8 cellular contexts compared by ENCODE assay signal in genomic region chr2:205947621-205948495, GRCh38.
DNase-seq lines count a peak whose midpoint lies in the region; ATAC-seq and TF ChIP-seq lines count a peak whose summit lies in the region.

No MANE protein-coding gene starts in this region.

- POLR2A ChIA-PET in GM10248 (lab: Yijun Ruan, JAX): no interaction called here

- TF ChIP-seq POLR2A in gastrocnemius medialis (IDR thresholded peaks at IDR 0.05): no peak

- H4K20me1 ChIP-seq in MM.1S (ENCODE audit: insufficient read depth, low read length): no peaks in the 10 kb centered on the region

- H3K9ac ChIP-seq in MM.1S (ENCODE audit: low read length) (no peak overlapping the region), adipocyte (ENCODE audit: low read length) (peak overlapping the region; percentile 45)

- intact Hi-C loops in left ventricle myocardium superior (cut with micrococcal nuclease): loop anchor here (10.0 kb wide), 1 partner anchor 183 kb away; no protein-coding TSS in a partner anchor
- intact Hi-C loops in gastrocnemius medialis (cut with DNase I; ENCODE audit: low total_unique reads): loop anchor here (5.0 to 10.0 kb wide), 2 partner anchors 181 to 1623 kb away; no protein-coding TSS in a partner anchor

- in situ Hi-C loops in gastrocnemius medialis (cut with MboI; ENCODE audit: low sequenced_read_pairs in 4 of 4): loop anchor here in 1 of 4 donors (25.0 kb wide), 1 partner anchor 1636 kb away; no protein-coding TSS in a partner anchor

- no peak overlapping the region for H3K27ac ChIP-seq in MM.1S (ENCODE audit: low read length)
- peak overlapping the region in 1 of 4 donors; percentile 28 for H3K27ac ChIP-seq in gastrocnemius medialis

- H3K27me3 ChIP-seq in MM.1S (replicated peaks; ENCODE audit: insufficient read depth, low read length): no peaks in the 10 kb centered on the region
- peaks cover 12% of the 10 kb centered on the region for H3K27me3 ChIP-seq in adipocyte (replicated peaks; ENCODE audit: control insufficient read depth, insufficient read depth, low read length)
- no peaks in the 10 kb centered on the region for H3K27me3 ChIP-seq in gastrocnemius medialis

- H3K4me1 ChIP-seq in MM.1S (ENCODE audit: low read length) (no peaks in the 10 kb centered on the region), adipocyte (ENCODE audit: control insufficient read depth, insufficient read depth, low read length) (peaks cover 12% of the 10 kb centered on the region), gastrocnemius medialis (no peaks in the 10 kb centered on the region)

- H3K4me2 ChIP-seq in MM.1S (ENCODE audit: low read depth, low read length): peak overlapping the region; percentile 24; the same call in 1 of the 2 replicates

- H3K79me2 ChIP-seq in MM.1S (ENCODE audit: low read length): no peaks in the 10 kb centered on the region

- no peak overlapping the region for H3K4me3 ChIP-seq in MM.1S (ENCODE audit: low read length)
- H3K4me3 ChIP-seq in adipocyte (ENCODE audit: low read length): peak overlapping the region; percentile 63
- peak overlapping the region in 1 of 4 donors; percentile 9 for H3K4me3 ChIP-seq in gastrocnemius medialis

- no peaks in the 10 kb centered on the region for H3K9me2 ChIP-seq in MM.1S (replicated peaks; ENCODE audit: insufficient read depth, low read length)

- DNase-seq in GM10248 (ENCODE audit: extremely low spot score) (peak; percentile 78), H4 (ENCODE audit: low spot score) (peak; percentile 54), MM.1S (peak; percentile 61), SKM-1 treated with dmso at 0.1 percent for 144 hours (lab: John Stamatoyannopoulos, UW; ENCODE audit: unreplicated experiment) (peak; percentile 48), adipocyte (ENCODE audit: low read depth) (peak; percentile 91), left ventricle myocardium superior (peak; percentile 72), gastrocnemius medialis (peak; percentile 11 to 50)

- peak overlapping the region; percentile 47; the same call in 1 of the 2 replicates for H2AFZ ChIP-seq in MM.1S (ENCODE audit: low read length)

- H3K36me3 ChIP-seq in MM.1S (replicated peaks; ENCODE audit: insufficient read depth, low read length): no peaks in the 10 kb centered on the region
- H3K36me3 ChIP-seq in adipocyte (ENCODE audit: control insufficient read depth, insufficient read depth, low read length, severe bottlenecking): no peaks in the 10 kb centered on the region
- no peaks in the 10 kb centered on the region for H3K36me3 ChIP-seq in gastrocnemius medialis

- peak; percentile 94 for ATAC-seq in left ventricle myocardium superior
- ATAC-seq in gastrocnemius medialis: peak; percentile 91 to 92
- no peak for ATAC-seq in HG02840 (IDR thresholded peaks at IDR 0.05; ENCODE audit: low FRiP score, unreplicated experiment)

- H3F3A ChIP-seq in MM.1S (ENCODE audit: insufficient read depth, low read length): no peaks in the 10 kb centered on the region

- peak; percentile 97 for TF ChIP-seq CTCF in GM10248 (IDR thresholded peaks at IDR 0.05; ENCODE audit: control extremely low read depth, extremely low read depth, low read depth, missing control alignments)
- TF ChIP-seq CTCF in MM.1S (IDR thresholded peaks at IDR 0.05; ENCODE audit: low read length): peak; percentile 96
- peak; percentile 48 to 91 (median 70) for TF ChIP-seq CTCF in gastrocnemius medialis (IDR thresholded peaks at IDR 0.05 in 4 of 5, conservative IDR thresholded peaks at IDR 0.05 in 1 of 5)

- no peaks in the 10 kb centered on the region for H3K9me3 ChIP-seq in MM.1S (replicated peaks; ENCODE audit: insufficient read depth, low read length)
- no peaks in the 10 kb centered on the region for H3K9me3 ChIP-seq in adipocyte (ENCODE audit: control insufficient read depth, low read length)
- no peaks in the 10 kb centered on the region for H3K9me3 ChIP-seq in gastrocnemius medialis

- CTCF ChIA-PET in GM10248 (lab: Yijun Ruan, JAX): interaction anchor here (0.6 to 5.0 kb wide), 20 partner anchors 8 to 1687 kb away, joined by 3 to 27 read pairs (median 5); no protein-coding TSS in a partner anchor

Comparison
In these comparisons a context has a peak if more than half of its experiments do, and no peak if none do; other contexts are left out.
1. DNase-seq: peak in every context shown above with its lines; median percentile 91 in adipocyte; 78 in GM10248; 72 in left ventricle myocardium superior; 61 in MM.1S; 54 in H4; 48 in SKM-1 treated with dmso at 0.1 percent for 144 hours; 30 in gastrocnemius medialis.